Comparison of ENCODE assay signal across 1 cellular context in the genomic region with DNA sequence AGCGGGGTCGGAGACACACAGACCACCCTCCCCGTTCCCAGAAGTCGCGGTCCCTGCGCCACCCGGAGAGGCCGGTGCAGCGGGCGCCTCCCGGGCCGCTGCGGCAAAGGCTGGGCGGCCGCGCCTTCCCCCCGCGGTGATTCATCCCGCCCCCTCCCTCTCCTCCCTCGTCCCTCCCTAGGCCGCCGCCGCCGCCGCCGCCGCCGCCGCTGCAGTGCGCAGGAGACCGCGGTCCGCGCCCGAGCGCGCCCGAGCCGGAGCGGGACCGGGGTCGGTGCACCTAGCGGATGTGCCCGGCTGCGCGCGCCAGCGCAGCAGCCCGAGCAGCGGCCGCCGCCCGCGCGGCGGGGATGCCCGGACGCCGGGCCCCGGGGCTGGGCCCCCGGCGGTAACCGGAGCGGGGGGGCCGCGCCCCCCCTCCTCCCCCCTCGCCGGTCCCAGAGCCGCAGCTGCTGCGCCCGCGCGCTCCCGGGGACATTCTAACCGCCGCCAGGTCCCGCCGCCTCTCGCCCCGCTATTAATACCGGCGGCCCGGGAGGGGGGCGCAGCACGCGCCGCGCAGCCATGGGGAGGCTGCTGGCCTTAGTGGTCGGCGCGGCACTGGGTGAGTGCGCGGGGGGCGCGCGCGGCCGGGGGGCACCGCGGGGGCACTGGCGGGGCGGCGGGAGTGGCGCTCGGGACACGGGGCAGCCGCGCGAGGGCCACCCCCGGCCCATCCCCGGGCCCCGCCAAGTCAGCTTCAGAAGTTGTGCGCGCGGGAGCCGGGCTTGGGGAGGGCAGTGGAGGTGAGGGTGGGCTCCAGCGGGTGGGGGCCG.
TF ChIP-seq lines count a peak whose summit lies in the region.

A gene (plus strand): TSS at position 214 of the 815 bp plus-strand sequence. CDS start 351 bp downstream, at position 565.

TF ChIP-seq in GM12878, 131 proteins besides CTCF, POLR2A, EP300 and RAD21 (continued from another document):
- TF ChIP-seq, protein P1, sequence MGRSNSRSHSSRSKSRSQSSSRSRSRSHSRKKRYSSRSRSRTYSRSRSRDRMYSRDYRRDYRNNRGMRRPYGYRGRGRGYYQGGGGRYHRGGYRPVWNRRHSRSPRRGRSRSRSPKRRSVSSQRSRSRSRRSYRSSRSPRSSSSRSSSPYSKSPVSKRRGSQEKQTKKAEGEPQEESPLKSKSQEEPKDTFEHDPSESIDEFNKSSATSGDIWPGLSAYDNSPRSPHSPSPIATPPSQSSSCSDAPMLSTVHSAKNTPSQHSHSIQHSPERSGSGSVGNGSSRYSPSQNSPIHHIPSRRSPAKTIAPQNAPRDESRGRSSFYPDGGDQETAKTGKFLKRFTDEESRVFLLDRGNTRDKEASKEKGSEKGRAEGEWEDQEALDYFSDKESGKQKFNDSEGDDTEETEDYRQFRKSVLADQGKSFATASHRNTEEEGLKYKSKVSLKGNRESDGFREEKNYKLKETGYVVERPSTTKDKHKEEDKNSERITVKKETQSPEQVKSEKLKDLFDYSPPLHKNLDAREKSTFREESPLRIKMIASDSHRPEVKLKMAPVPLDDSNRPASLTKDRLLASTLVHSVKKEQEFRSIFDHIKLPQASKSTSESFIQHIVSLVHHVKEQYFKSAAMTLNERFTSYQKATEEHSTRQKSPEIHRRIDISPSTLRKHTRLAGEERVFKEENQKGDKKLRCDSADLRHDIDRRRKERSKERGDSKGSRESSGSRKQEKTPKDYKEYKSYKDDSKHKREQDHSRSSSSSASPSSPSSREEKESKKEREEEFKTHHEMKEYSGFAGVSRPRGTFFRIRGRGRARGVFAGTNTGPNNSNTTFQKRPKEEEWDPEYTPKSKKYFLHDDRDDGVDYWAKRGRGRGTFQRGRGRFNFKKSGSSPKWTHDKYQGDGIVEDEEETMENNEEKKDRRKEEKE (IDR thresholded peaks at IDR 0.05): no peak
- TF ChIP-seq FOXM1 (IDR thresholded peaks at IDR 0.05; ENCODE audit: low read depth, low read length) (no peak), TCF7 (IDR thresholded peaks at IDR 0.05; ENCODE audit: borderline replicate concordance) (no peak), SIN3A (IDR thresholded peaks at IDR 0.05; ENCODE audit: low read depth, low read length) (no peak), MTA3 (IDR thresholded peaks at IDR 0.05; ENCODE audit: borderline replicate concordance, low read length) (no peak), HDAC6 (IDR thresholded peaks at IDR 0.05; ENCODE audit: unreplicated experiment) (no peak), EZH2 (IDR thresholded peaks at IDR 0.05; ENCODE audit: borderline replicate concordance, control insufficient read depth, low read depth, low read length) (no peak), YY1 (IDR thresholded peaks at IDR 0.05; ENCODE audit: low read depth, low read length) (no peak), NRF1 (conservative IDR thresholded peaks at IDR 0.05; ENCODE audit: low read depth, low read length) (no peak)
